1 cellular context compared by ENCODE assay signal in the genomic region with DNA sequence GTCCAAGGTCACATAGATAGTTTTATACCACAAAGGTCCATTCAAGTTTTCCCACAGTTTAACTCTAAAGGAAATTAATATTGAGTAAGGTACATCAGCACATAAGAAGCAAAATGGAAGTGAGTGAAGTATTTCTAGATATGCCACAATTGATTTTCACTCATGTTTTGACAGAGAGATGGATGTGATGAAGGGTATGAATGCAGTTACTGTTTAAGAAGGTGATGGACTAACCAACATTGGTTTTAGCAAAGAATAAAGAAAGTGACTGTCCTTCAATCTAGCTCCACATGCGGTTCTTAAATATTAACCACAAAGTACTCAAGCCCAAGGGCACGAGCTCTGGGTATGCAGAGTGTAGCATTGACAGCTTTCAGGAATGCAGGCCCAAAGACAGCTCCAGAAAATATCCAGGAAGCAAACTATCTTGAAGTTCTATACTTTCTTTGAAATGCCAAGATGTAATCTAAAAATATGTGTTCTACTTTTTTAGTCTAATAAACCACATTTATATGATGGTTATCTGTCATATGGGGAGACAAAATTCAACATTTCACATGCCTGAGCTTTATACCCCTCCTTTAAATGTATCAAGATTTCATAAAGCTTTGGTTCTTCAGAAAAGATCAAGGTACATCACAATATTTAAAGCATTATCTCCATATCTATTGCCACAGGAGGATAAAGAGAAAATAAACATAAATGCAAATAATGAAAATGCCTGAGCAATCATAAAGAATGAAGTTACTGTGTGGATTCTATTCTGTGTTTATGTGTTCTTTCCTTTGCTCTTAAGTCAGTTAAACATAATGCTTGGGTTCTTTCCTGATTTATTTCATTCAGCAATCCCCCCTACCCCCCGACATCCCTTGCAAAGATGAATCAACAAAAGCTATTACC.
TF ChIP-seq lines count a peak whose summit lies in the region.

No MANE protein-coding gene starts in this region.

TF ChIP-seq in HepG2, 621 proteins besides CTCF, POLR2A, EP300 and RAD21 (continued from another document):
- TF ChIP-seq, protein P1, sequence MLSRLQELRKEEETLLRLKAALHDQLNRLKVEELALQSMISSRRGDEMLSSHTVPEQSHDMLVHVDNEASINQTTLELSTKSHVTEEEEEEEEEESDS (CRISPR knock-in tag; IDR thresholded peaks at IDR 0.05; ENCODE audit: borderline replicate concordance), result peak; percentile 52
- TF ChIP-seq NFRKB (IDR thresholded peaks at IDR 0.05), result 0 out of 2 replicates have a peak, but pooled peaks have one; percentile 42
